1 cellular context compared by ENCODE assay signal in genomic region chr13:80448725-80449124, GRCh38.
TF ChIP-seq lines count a peak whose summit lies in the region.

No MANE protein-coding gene starts in this region.

TF ChIP-seq in GM12878, 131 proteins besides CTCF, POLR2A, EP300 and RAD21 (continued from another document):
- no peak for TF ChIP-seq IRF3 (IDR thresholded peaks at IDR 0.05)
- TF ChIP-seq ATF3 (IDR thresholded peaks at IDR 0.05; ENCODE audit: borderline replicate concordance, extremely low read depth, low read depth, low read length): no peak
- no peak for TF ChIP-seq BACH1 (IDR thresholded peaks at IDR 0.05; ENCODE audit: borderline replicate concordance)
